In the genomic region with DNA sequence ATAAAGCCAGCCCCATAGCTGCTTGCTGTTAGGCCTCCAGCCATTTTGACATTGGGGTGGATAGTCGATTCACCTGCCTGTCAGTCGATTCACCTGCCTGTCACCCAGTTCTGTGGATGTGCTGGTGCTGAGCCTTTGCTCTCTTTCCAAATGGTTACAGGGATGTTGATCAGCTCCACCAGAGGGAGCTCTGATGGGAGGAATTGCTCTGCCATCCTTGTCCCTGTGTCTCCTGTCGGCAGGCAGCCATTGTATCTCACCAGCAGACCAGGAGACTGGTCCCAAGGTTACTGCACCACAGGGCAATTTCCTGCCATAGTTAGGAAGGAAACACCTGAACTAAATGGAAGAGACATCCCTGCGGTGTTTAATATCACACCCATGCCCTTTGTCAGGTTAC, we compare ENCODE assay signal across 8 cellular contexts. TPM values are rescaled to one million over a fixed set of nuclear protein-coding genes. Genes with fewer than 3 reads are reported as not detected.
DNase-seq lines count a peak whose midpoint lies in the region; ATAC-seq lines count a peak whose summit lies in the region.

No MANE protein-coding gene starts in this region.

- no peak overlapping the region for H3K27ac Mint-ChIP-seq in activated naive CD8-positive, alpha-beta T cell treated with anti-CD3 and anti-CD28 coated beads, Interleukin-2, amount 50 U/mL, for 24 hours
- no peak overlapping the region for H3K27ac Mint-ChIP-seq in activated naive CD8-positive, alpha-beta T cell treated with anti-CD3 and anti-CD28 coated beads for 36 hours

- no peaks in the 10 kb centered on the region for H3K36me3 Mint-ChIP-seq in activated naive CD8-positive, alpha-beta T cell treated with anti-CD3 and anti-CD28 coated beads, Interleukin-2, amount 50 U/mL, for 24 hours (ENCODE audit: low read depth)
- H3K36me3 Mint-ChIP-seq in activated naive CD8-positive, alpha-beta T cell treated with anti-CD3 and anti-CD28 coated beads for 36 hours, result no peaks in the 10 kb centered on the region

- ATAC-seq in activated naive CD8-positive, alpha-beta T cell treated with anti-CD3 and anti-CD28 coated beads, Interleukin-2, amount 50 U/mL, for 24 hours, result no peak
- no peak for ATAC-seq in HG02973 (IDR thresholded peaks at IDR 0.05; ENCODE audit: unreplicated experiment)
- ATAC-seq in GM19328 (IDR thresholded peaks at IDR 0.05; ENCODE audit: unreplicated experiment), result no peak

- DNase-seq in activated naive CD8-positive, alpha-beta T cell treated with anti-CD3 and anti-CD28 coated beads, Interleukin-2, amount 50 U/mL, for 24 hours, result peak; percentile 28
- no peak for DNase-seq in activated naive CD8-positive, alpha-beta T cell treated with anti-CD3 and anti-CD28 coated beads for 36 hours
- peak; percentile 10 for DNase-seq in NCI-H1092 (lab: John Stamatoyannopoulos, UW)
- DNase-seq in astrocyte of the hippocampus (ENCODE audit: low read depth, low spot score), result peak; percentile 35
- DNase-seq in left kidney (ENCODE audit: low read depth, low spot score), result peak; percentile 55
- DNase-seq in cortex of kidney (lab: John Stamatoyannopoulos, UW), result no peak

- H3K4me1 Mint-ChIP-seq in activated naive CD8-positive, alpha-beta T cell treated with anti-CD3 and anti-CD28 coated beads, Interleukin-2, amount 50 U/mL, for 24 hours, result peaks cover 38% of the 10 kb centered on the region
- peaks cover 34% of the 10 kb centered on the region for H3K4me1 Mint-ChIP-seq in activated naive CD8-positive, alpha-beta T cell treated with anti-CD3 and anti-CD28 coated beads for 36 hours

- H3K9me3 Mint-ChIP-seq in activated naive CD8-positive, alpha-beta T cell treated with anti-CD3 and anti-CD28 coated beads, Interleukin-2, amount 50 U/mL, for 24 hours, result no peaks in the 10 kb centered on the region
- no peaks in the 10 kb centered on the region for H3K9me3 Mint-ChIP-seq in activated naive CD8-positive, alpha-beta T cell treated with anti-CD3 and anti-CD28 coated beads for 36 hours

- no peak overlapping the region for H3K4me3 Mint-ChIP-seq in activated naive CD8-positive, alpha-beta T cell treated with anti-CD3 and anti-CD28 coated beads, Interleukin-2, amount 50 U/mL, for 24 hours
- no peak overlapping the region for H3K4me3 Mint-ChIP-seq in activated naive CD8-positive, alpha-beta T cell treated with anti-CD3 and anti-CD28 coated beads for 36 hours

- H3K27me3 Mint-ChIP-seq in activated naive CD8-positive, alpha-beta T cell treated with anti-CD3 and anti-CD28 coated beads, Interleukin-2, amount 50 U/mL, for 24 hours, result peaks cover 32% of the 10 kb centered on the region
- H3K27me3 Mint-ChIP-seq in activated naive CD8-positive, alpha-beta T cell treated with anti-CD3 and anti-CD28 coated beads for 36 hours, result peaks cover 35% of the 10 kb centered on the region

RNA-seq across cellular contexts. Expression of gene MPEG1, which starts 6.1 kb away (rescaled TPM):
- total RNA-seq in activated naive CD8-positive, alpha-beta T cell treated with anti-CD3 and anti-CD28 coated beads for 36 hours, result under 1 TPM; 0.62 to 0.70 TPM

RNA-seq across cellular contexts. Expression of gene DTX4, which starts 34.7 kb away (rescaled TPM):
- under 1 TPM; 0.10 to 0.49 TPM for total RNA-seq in activated naive CD8-positive, alpha-beta T cell treated with anti-CD3 and anti-CD28 coated beads for 36 hours

Comparison
In these comparisons a context has a peak if more than half of its experiments do, and no peak if none do; other contexts are left out.
1. DNase-seq: peak in activated naive CD8-positive, alpha-beta T cell treated with anti-CD3 and anti-CD28 coated beads, Interleukin-2, amount 50 U/mL, for 24 hours (single experiment), NCI-H1092 (single experiment), astrocyte of the hippocampus (single experiment) and left kidney (single experiment); none in activated naive CD8-positive, alpha-beta T cell treated with anti-CD3 and anti-CD28 coated beads for 36 hours (single experiment) and cortex of kidney (single experiment).